ENCODE assay signal across 22 cellular contexts in the genomic region with DNA sequence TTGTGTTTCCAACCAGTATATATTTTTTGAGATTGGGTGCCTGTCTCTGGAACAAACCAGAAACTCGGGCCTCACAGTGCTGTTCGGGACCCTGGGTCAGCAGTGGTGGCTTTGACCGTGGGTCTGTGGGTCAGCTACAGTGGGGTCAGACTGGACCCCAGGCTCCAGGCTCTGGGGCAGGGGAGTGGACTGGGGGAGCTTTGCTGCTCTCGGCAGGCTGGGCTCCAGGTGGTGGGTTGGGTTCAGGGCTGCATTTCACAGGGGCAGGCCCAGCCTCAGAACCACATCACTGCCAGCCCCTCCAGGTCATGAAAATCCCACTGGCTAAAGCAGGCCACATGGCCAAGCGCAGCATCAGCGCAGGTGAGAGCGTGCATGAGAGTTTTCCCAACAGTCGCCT.
"Had no signal": no experiment of that assay in that cellular context is flagged by ENCODE, and none has a peak within 500 bp of the region (broad histone marks: within the 10 kb centered on the region; RNA-seq: fewer than 3 reads in every experiment).

No MANE protein-coding gene starts in this region.

- H2AFZ ChIP-seq: hepatocyte had no signal

- H3K4me1 ChIP-seq: esophagus muscularis mucosa, foreskin keratinocyte, gastroesophageal sphincter, heart left ventricle, lower lobe of right lung had no signal

- ATAC-seq: foreskin keratinocyte, gastroesophageal sphincter, heart left ventricle, left colon, left lobe of liver, left ventricle myocardium superior, lower lobe of right lung, mucosa of descending colon had no signal

- H3K9me3 ChIP-seq: esophagus muscularis mucosa, gastroesophageal sphincter, heart left ventricle, lower lobe of right lung, mucosa of descending colon had no signal

- H3K36me3 ChIP-seq: esophagus muscularis mucosa, gastroesophageal sphincter, heart left ventricle, lower lobe of right lung had no signal

- H3K27me3 ChIP-seq: dorsolateral prefrontal cortex, foreskin keratinocyte had no signal

- H3K27ac ChIP-seq: coronary artery, dorsolateral prefrontal cortex, esophagus muscularis mucosa, foreskin keratinocyte, gastroesophageal sphincter, heart left ventricle, hepatocyte, lower lobe of right lung had no signal

- H3K4me3 ChIP-seq: coronary artery, dorsolateral prefrontal cortex, esophagus muscularis mucosa, gastroesophageal sphincter, heart left ventricle, hepatocyte, lower lobe of right lung, mucosa of descending colon had no signal

- H3K4me2 ChIP-seq: hepatocyte had no signal

- DNase-seq: dermis blood vessel endothelial cell; dorsolateral prefrontal cortex; effector CD4-positive, alpha-beta T cell; effector memory CD4-positive, alpha-beta T cell; foreskin keratinocyte; hypothalamus; immature natural killer cell; islet precursor cell; kidney; kidney glomerular epithelial cell; left colon; left ventricle myocardium superior; lower lobe of right lung; mesenchymal stem cell; naive B cell had no signal
